ENCODE assay signal across 8 cellular contexts in the genomic region with DNA sequence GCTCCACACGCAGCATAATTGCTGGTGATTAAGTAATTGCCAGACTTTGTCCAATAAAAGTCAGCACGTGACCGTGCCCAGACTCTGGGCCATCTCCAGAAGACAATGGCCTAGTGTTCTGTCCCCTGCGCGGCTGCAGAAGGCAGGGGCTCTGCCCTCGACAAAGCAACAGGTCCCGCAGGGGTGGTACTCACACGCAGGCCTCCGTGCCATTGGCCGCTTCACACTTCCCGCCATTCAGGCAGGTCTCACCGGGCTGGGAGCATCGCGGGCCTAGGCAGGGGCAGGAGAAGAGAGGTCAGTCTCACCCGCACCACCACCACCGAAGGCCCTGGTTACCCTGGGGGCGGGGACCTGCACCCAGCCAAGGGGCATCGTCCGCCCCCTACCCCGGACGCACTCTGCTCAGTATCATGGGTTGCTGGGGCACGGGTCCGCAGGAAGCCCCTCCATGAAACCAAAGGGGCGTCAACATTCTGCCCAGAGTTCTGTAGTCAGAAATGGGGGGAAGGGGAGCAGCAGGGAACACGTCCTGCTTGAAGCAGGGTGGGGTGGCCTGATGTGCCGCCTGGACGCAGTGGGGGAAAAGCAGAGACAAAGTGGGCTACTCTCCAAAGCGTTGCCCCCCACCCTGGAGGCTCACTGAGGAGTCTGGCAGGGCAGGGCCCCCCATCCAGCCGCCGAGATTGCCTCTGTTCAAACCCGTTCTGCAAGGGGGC. TPM values are rescaled to one million over a fixed set of nuclear protein-coding genes. Genes with fewer than 3 reads are reported as not detected.
A peak's percentile ranks its signal among the peaks of the same experiment; 100 is the strongest.
DNase-seq lines count a peak whose midpoint lies in the region; ATAC-seq and TF ChIP-seq lines count a peak whose summit lies in the region.

No MANE protein-coding gene starts in this region.

- TF ChIP-seq EP300 in neural cell (conservative IDR thresholded peaks at IDR 0.05; ENCODE audit: poor library complexity, severe bottlenecking), result no peak

- WGBS in esophagus squamous epithelium, 2 donors, result 60% methylated on average over 11 of the region's 31 CpGs; no CpG with 5 or more reads in 1 of the 2 donors

- H3K9me3 ChIP-seq in BLaER1 treated with 17β-estradiol and CSF1 and Interleukin-3, amounts not matched to agents 10 nM and 100 nM (replicated peaks in 1 of 11), result no peaks in the 10 kb centered on the region
- H3K9me3 ChIP-seq in OCI-LY7 (ENCODE audit: low read length) (no peaks in the 10 kb centered on the region), esophagus squamous epithelium (no peaks in the 10 kb centered on the region), neural cell (ENCODE audit: low read length) (no peaks in the 10 kb centered on the region)

- H4K20me1 ChIP-seq in BLaER1 treated with 17β-estradiol and CSF1 and Interleukin-3, amounts not matched to agents 10 nM and 100 nM, result peaks cover 49 to 66% (median 61%) of the 10 kb centered on the region in 11 experiments
- H4K20me1 ChIP-seq in OCI-LY7 (ENCODE audit: insufficient read depth, low read length) (0 out of 2 replicates have a peak, but pooled peaks cover 8% of the 10 kb centered on the region), neural cell (ENCODE audit: insufficient read depth) (no peaks in the 10 kb centered on the region)

- no peak overlapping the region for H2AFZ ChIP-seq in OCI-LY7 (ENCODE audit: low read length)
- H2AFZ ChIP-seq in neural cell (ENCODE audit: low read depth, low read length), result no peak overlapping the region

- POLR2A ChIA-PET in OCI-LY7 (lab: Charles Lee), result no interaction called here

- TF ChIP-seq CTCF in OCI-LY7 (conservative IDR thresholded peaks at IDR 0.05; ENCODE audit: low read length) (no peak), esophagus squamous epithelium (IDR thresholded peaks at IDR 0.05) (no peak), neural cell (IDR thresholded peaks at IDR 0.05; ENCODE audit: poor library complexity, severe bottlenecking) (no peak)

- H3K36me3 ChIP-seq in BLaER1 treated with 17β-estradiol and CSF1 and Interleukin-3, amounts not matched to agents 10 nM and 100 nM, result peaks cover 14 to 35% (median 29%) of the 10 kb centered on the region in 11 experiments; a peak in 21 of 22 replicates
- H3K36me3 ChIP-seq in OCI-LY7 (ENCODE audit: insufficient read depth, low read length) (peaks cover 6% of the 10 kb centered on the region; the same call in 1 of the 2 replicates), esophagus squamous epithelium (peaks cover 0 to 46% (median 8%) of the 10 kb centered on the region in 3 donors), neural cell (ENCODE audit: insufficient read depth, low read length) (no peaks in the 10 kb centered on the region)

- intact Hi-C loops in OCI-LY7 (cut with micrococcal nuclease; ENCODE audit: unreplicated experiment), result loop anchor here (10.0 kb wide), 1 partner anchor 611 kb away; no protein-coding TSS in a partner anchor
- intact Hi-C loops in esophagus squamous epithelium (cut with DNase I), result loop anchor here (5.0 kb wide), 2 partner anchors 57 to 83 kb away; no protein-coding TSS in a partner anchor

- no peak for ATAC-seq in HG03565 (IDR thresholded peaks at IDR 0.05; ENCODE audit: unreplicated experiment)
- ATAC-seq in HG02870 (IDR thresholded peaks at IDR 0.05; ENCODE audit: unreplicated experiment), result no peak

- DNase-seq in OCI-LY7 (ENCODE audit: low spot score) (no peak), esophagus squamous epithelium (lab: John Stamatoyannopoulos, UW) (no peak), ACHN (no peak), germinal center (ENCODE audit: low spot score) (no peak)

- H3K27me3 ChIP-seq in BLaER1 treated with 17β-estradiol and CSF1 and Interleukin-3, amounts not matched to agents 10 nM and 100 nM, result no peaks in the 10 kb centered on the region
- H3K27me3 ChIP-seq in esophagus squamous epithelium (no peaks in the 10 kb centered on the region), neural cell (ENCODE audit: insufficient read depth, low read depth, low read length) (peaks cover 27% of the 10 kb centered on the region)

- H3K4me1 ChIP-seq in BLaER1 treated with 17β-estradiol and CSF1 and Interleukin-3, amounts not matched to agents 10 nM and 100 nM, result peaks cover 73 to 82% (median 78%) of the 10 kb centered on the region in 10 experiments
- H3K4me1 ChIP-seq in OCI-LY7 (ENCODE audit: insufficient read depth, low read length, poor library complexity, severe bottlenecking) (peaks cover 39% of the 10 kb centered on the region), esophagus squamous epithelium (peaks cover 61 to 90% (median 78%) of the 10 kb centered on the region in 3 donors)

- TF ChIP-seq POLR2A in esophagus squamous epithelium (IDR thresholded peaks at IDR 0.05), result peak in 1 of 4 donors; percentile 11

- H3F3A ChIP-seq in neural cell (ENCODE audit: insufficient read depth, low read length, poor library complexity, severe bottlenecking), result no peaks in the 10 kb centered on the region

- peak overlapping the region in 8 of 11 experiments; percentile 81 to 93 (median 86); a peak in 10 of 22 replicates for H3K27ac ChIP-seq in BLaER1 treated with 17β-estradiol and CSF1 and Interleukin-3, amounts not matched to agents 10 nM and 100 nM
- no peak overlapping the region for H3K27ac ChIP-seq in OCI-LY7 (ENCODE audit: low read depth, low read length, poor library complexity, severe bottlenecking)
- H3K27ac ChIP-seq in esophagus squamous epithelium, result peak overlapping the region; percentile 94 to 99 (median 95)
- no peak overlapping the region for H3K27ac ChIP-seq in neural cell (ENCODE audit: low read length)

- in situ Hi-C loops in ACHN (cut with HindIII; ENCODE audit: low pct_ligation_motif_present, low pct_unique_long_range_greater_than_20kb, low sequenced_read_pairs), result no loop called here

- H3K4me2 ChIP-seq in BLaER1 treated with 17β-estradiol and CSF1 and Interleukin-3, amounts not matched to agents 10 nM and 100 nM, result peak overlapping the region; percentile 91 to 99 (median 98)
- peak overlapping the region; percentile 98 for H3K4me2 ChIP-seq in OCI-LY7 (ENCODE audit: low read length)
- no peak overlapping the region for H3K4me2 ChIP-seq in neural cell (ENCODE audit: low read length)

- H3K9ac ChIP-seq in BLaER1 treated with 17β-estradiol and CSF1 and Interleukin-3, amounts not matched to agents 10 nM and 100 nM, result peak overlapping the region; percentile 83 to 97 (median 90)
- peak overlapping the region; percentile 41 for H3K9ac ChIP-seq in neural cell (ENCODE audit: low read length)

- CTCF ChIA-PET in OCI-LY7 (lab: Charles Lee; ENCODE audit: unreplicated experiment), result no interaction called here

- H3K9me2 ChIP-seq in OCI-LY7 (ENCODE audit: insufficient read depth, low read length), result no peaks in the 10 kb centered on the region
- no peaks in the 10 kb centered on the region for H3K9me2 ChIP-seq in neural cell (ENCODE audit: insufficient read depth, low read length)

- no TSS peak for BruUV-seq in OCI-LY7 (replicated peaks; lab: Mats Ljungman, UMichigan)

- H3K79me2 ChIP-seq in OCI-LY7 (ENCODE audit: insufficient read depth, low read depth, low read length) (peaks cover 4% of the 10 kb centered on the region; the same call in 1 of the 2 replicates), neural cell (replicated peaks; ENCODE audit: insufficient read depth, low read length) (peaks cover 60% of the 10 kb centered on the region)

- TF ChIP-seq RAD21 in neural cell (conservative IDR thresholded peaks at IDR 0.05), result no peak

- peak overlapping the region; percentile 85 to 98 (median 89) for H3K4me3 ChIP-seq in BLaER1 treated with 17β-estradiol and CSF1 and Interleukin-3, amounts not matched to agents 10 nM and 100 nM
- H3K4me3 ChIP-seq in OCI-LY7 (ENCODE audit: low read depth, low read length, poor library complexity, severe bottlenecking), result peak overlapping the region; percentile 77
- peak overlapping the region; percentile 62 to 99 (median 84) for H3K4me3 ChIP-seq in esophagus squamous epithelium
- H3K4me3 ChIP-seq in neural cell (ENCODE audit: low read length), result peak overlapping the region; percentile 64

TF ChIP-seq in neural cell, 6 proteins besides CTCF, POLR2A, EP300 and RAD21:
- TF ChIP-seq EZH2 (IDR thresholded peaks at IDR 0.05; ENCODE audit: borderline replicate concordance, insufficient read depth, low read length, poor library complexity, severe bottlenecking) (peak; percentile 19), MXI1 (conservative IDR thresholded peaks at IDR 0.05; ENCODE audit: poor library complexity, severe bottlenecking) (no peak)
- TF ChIP-seq, protein P1, sequence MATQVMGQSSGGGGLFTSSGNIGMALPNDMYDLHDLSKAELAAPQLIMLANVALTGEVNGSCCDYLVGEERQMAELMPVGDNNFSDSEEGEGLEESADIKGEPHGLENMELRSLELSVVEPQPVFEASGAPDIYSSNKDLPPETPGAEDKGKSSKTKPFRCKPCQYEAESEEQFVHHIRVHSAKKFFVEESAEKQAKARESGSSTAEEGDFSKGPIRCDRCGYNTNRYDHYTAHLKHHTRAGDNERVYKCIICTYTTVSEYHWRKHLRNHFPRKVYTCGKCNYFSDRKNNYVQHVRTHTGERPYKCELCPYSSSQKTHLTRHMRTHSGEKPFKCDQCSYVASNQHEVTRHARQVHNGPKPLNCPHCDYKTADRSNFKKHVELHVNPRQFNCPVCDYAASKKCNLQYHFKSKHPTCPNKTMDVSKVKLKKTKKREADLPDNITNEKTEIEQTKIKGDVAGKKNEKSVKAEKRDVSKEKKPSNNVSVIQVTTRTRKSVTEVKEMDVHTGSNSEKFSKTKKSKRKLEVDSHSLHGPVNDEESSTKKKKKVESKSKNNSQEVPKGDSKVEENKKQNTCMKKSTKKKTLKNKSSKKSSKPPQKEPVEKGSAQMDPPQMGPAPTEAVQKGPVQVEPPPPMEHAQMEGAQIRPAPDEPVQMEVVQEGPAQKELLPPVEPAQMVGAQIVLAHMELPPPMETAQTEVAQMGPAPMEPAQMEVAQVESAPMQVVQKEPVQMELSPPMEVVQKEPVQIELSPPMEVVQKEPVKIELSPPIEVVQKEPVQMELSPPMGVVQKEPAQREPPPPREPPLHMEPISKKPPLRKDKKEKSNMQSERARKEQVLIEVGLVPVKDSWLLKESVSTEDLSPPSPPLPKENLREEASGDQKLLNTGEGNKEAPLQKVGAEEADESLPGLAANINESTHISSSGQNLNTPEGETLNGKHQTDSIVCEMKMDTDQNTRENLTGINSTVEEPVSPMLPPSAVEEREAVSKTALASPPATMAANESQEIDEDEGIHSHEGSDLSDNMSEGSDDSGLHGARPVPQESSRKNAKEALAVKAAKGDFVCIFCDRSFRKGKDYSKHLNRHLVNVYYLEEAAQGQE (IDR thresholded peaks at IDR 0.05; ENCODE audit: borderline replicate concordance), result no peak

RNA-seq across cellular contexts. Expression of a gene that starts 1.9 kb away (rescaled TPM):
- 9.3 and 17.6 TPM in 2 replicates for total RNA-seq in OCI-LY7 (2014; rRNA removed; shearing (Covaris generic))
- total RNA-seq in OCI-LY7 (2022) (15.5 and 17.9 TPM in 2 replicates), esophagus squamous epithelium (10 to 100 TPM; 32.0 to 40.8 (median 36.2) TPM)
- polyA plus RNA-seq in neural cell, result 0.15 and 0.32 TPM in 2 replicates
- polyA minus RNA-seq in neural cell, result 1.9 and 2.9 TPM in 2 replicates

Comparison
In these comparisons a context has a peak if more than half of its experiments do, and no peak if none do; other contexts are left out.
1. H3K27ac ChIP-seq: peak in BLaER1 treated with 17β-estradiol and CSF1 and Interleukin-3, amounts not matched to agents 10 nM and 100 nM (8 of 11) and esophagus squamous epithelium (4 of 4); none in OCI-LY7 (single experiment) and neural cell (single experiment).
2. Peak in every context shown above with its lines, with median percentiles within 50 percentile points of each other: H3K4me3 ChIP-seq.